ENCODE assay signal across 8 cellular contexts in genomic region chr13:20902438-20903163, GRCh38. TPM values are rescaled to one million over a fixed set of nuclear protein-coding genes. Genes with fewer than 3 reads are reported as not detected.
DNase-seq lines count a peak whose midpoint lies in the region; ATAC-seq and TF ChIP-seq lines count a peak whose summit lies in the region.

Gene XPO4, minus strand, starts transcription at chr13:20902746. Its CDS starts 8 bp downstream, at chr13:20902738.

- peaks cover 17% of the 10 kb centered on the region for H3K36me3 Mint-ChIP-seq in activated CD8-positive, alpha-beta T cell treated with anti-CD3 and anti-CD28 coated beads, Interleukin-2, amount 10 ng/mL, durations not matched to agents 7 days and 5 days (ENCODE audit: low read depth)

- peaks cover 28% of the 10 kb centered on the region for H3K4me1 Mint-ChIP-seq in activated CD8-positive, alpha-beta T cell treated with anti-CD3 and anti-CD28 coated beads, Interleukin-2, amount 10 ng/mL, durations not matched to agents 7 days and 5 days (ENCODE audit: low read depth)

- POLR2A ChIA-PET in BJ (lab: Charles Lee) = interaction anchor here (0.6 to 0.7 kb wide), 2 partner anchors 17 to 301 kb away, joined by 4 read pairs; no protein-coding TSS in a partner anchor
- POLR2A ChIA-PET in activated CD8-positive, alpha-beta T cell treated with anti-CD3 and anti-CD28 coated beads, Interleukin-2, amount 10 ng/mL, durations not matched to agents 7 days and 5 days (lab: Charles Lee) = interaction anchor here (1.3 to 2.4 kb wide), 3 partner anchors 12 to 274 kb away, joined by 5 to 14 read pairs (median 6); partner anchors contain the start of genes EEF1AKMT1, MRPL57 and SKA3

- ATAC-seq in GM19043 (IDR thresholded peaks at IDR 0.05; ENCODE audit: low read depth, unreplicated experiment) = peak; percentile 96
- peak; percentile 96 for ATAC-seq in HG03354 (IDR thresholded peaks at IDR 0.05; ENCODE audit: poor library complexity, severe bottlenecking, unreplicated experiment)
- peak; percentile 96 for ATAC-seq in activated CD8-positive, alpha-beta T cell treated with anti-CD3 and anti-CD28 coated beads, Interleukin-2, amount 10 ng/mL, durations not matched to agents 7 days and 5 days

- peak within 1 kb of the TSS; percentile 93 for H3K27ac Mint-ChIP-seq in activated CD8-positive, alpha-beta T cell treated with anti-CD3 and anti-CD28 coated beads, Interleukin-2, amount 10 ng/mL, durations not matched to agents 7 days and 5 days

- H3K4me3 Mint-ChIP-seq in activated CD8-positive, alpha-beta T cell treated with anti-CD3 and anti-CD28 coated beads, Interleukin-2, amount 10 ng/mL, durations not matched to agents 7 days and 5 days = peak within 1 kb of the TSS; percentile 95

- H3K27me3 ChIP-seq in BJ (ENCODE audit: control insufficient read depth, insufficient read depth, low read length) = no peaks in the 10 kb centered on the region

- no peaks in the 10 kb centered on the region for H3K36me3 ChIP-seq in BJ (ENCODE audit: control insufficient read depth, insufficient read depth, low read length)

- CTCF ChIA-PET in BJ (lab: Yijun Ruan, JAX) = interaction anchor here (1.2 to 3.6 kb wide), 3 partner anchors 11 to 33 kb away, joined by 3 to 15 read pairs (median 7); no protein-coding TSS in a partner anchor
- CTCF ChIA-PET in activated CD8-positive, alpha-beta T cell treated with anti-CD3 and anti-CD28 coated beads, Interleukin-2, amount 10 ng/mL, durations not matched to agents 7 days and 5 days (lab: Charles Lee) = interaction anchor here (1.2 to 1.6 kb wide), 2 partner anchors 23 to 575 kb away, joined by 3 to 4 read pairs; no protein-coding TSS in a partner anchor

- DNase-seq in BJ (ENCODE audit: low read depth) (peak; percentile 18), NCI-H774 (lab: John Stamatoyannopoulos, UW) (peak; percentile 68), medulla oblongata (ENCODE audit: extremely low spot score) (peak; percentile 71)
- peak; percentile 87 for DNase-seq in activated CD8-positive, alpha-beta T cell treated with anti-CD3 and anti-CD28 coated beads, Interleukin-2, amount 10 ng/mL, durations not matched to agents 7 days and 5 days
- DNase-seq in effector CD4-positive, alpha-beta T cell = peak; percentile 67
- DNase-seq in stimulated activated CD8-positive, alpha-beta memory T cell treated with anti-CD3 and anti-CD28 coated beads, Interleukin-12 subunit alpha, Interleukin-12 subunit beta, amount 100 ng/mL, for 1 hour (ENCODE audit: low read depth) = peak; percentile 65

- H3K27me3 Mint-ChIP-seq in activated CD8-positive, alpha-beta T cell treated with anti-CD3 and anti-CD28 coated beads, Interleukin-2, amount 10 ng/mL, durations not matched to agents 7 days and 5 days (ENCODE audit: low read depth) = no peaks in the 10 kb centered on the region

- no peak for TF ChIP-seq CTCF in BJ (IDR thresholded peaks at IDR 0.05; ENCODE audit: insufficient read depth, low read depth, low read length)

- H3K9me3 Mint-ChIP-seq in activated CD8-positive, alpha-beta T cell treated with anti-CD3 and anti-CD28 coated beads, Interleukin-2, amount 10 ng/mL, durations not matched to agents 7 days and 5 days (ENCODE audit: insufficient read depth) = no peaks in the 10 kb centered on the region

- H3K4me3 ChIP-seq in BJ (ENCODE audit: low read depth, low read length) = peak within 1 kb of the TSS; percentile 84

RNA-seq across cellular contexts. Expression of gene XPO4, which starts in this region (rescaled TPM):
- 4.9 and 10.8 TPM in 2 replicates for polyA plus RNA-seq in BJ (2011; rRNA removed)
- 10.2 and 10.8 TPM in 2 replicates for polyA minus RNA-seq in BJ (2011; rRNA and poly(A)+ RNA removed)
- 10 to 100 TPM; 18.6 to 19.8 TPM for total RNA-seq in activated CD8-positive, alpha-beta T cell treated with anti-CD3 and anti-CD28 coated beads, Interleukin-2, amount 10 ng/mL, durations not matched to agents 7 days and 5 days

Comparison
In these comparisons a context has a peak if more than half of its experiments do, and no peak if none do; other contexts are left out.
1. Peak in every context shown above with its lines: DNase-seq, ATAC-seq and H3K4me3 ChIP-seq.
2. DNase-seq: peak in every context shown above with its lines; median percentile 87 in activated CD8-positive, alpha-beta T cell treated with anti-CD3 and anti-CD28 coated beads, Interleukin-2, amount 10 ng/mL, durations not matched to agents 7 days and 5 days; 71 in medulla oblongata; 68 in NCI-H774; 67 in effector CD4-positive, alpha-beta T cell; 65 in stimulated activated CD8-positive, alpha-beta memory T cell treated with anti-CD3 and anti-CD28 coated beads, Interleukin-12 subunit alpha, Interleukin-12 subunit beta, amount 100 ng/mL, for 1 hour; 18 in BJ.